In genomic region chr19:51339687-51340656, GRCh38 we compare ENCODE assay signal across 8 cellular contexts. TPM values are rescaled to one million over a fixed set of nuclear protein-coding genes. Genes with fewer than 3 reads are reported as not detected.
DNase-seq lines count a peak whose midpoint lies in the region; ATAC-seq and TF ChIP-seq lines count a peak whose summit lies in the region.

No MANE protein-coding gene starts in this region.

- ATAC-seq in GM19467 (IDR thresholded peaks at IDR 0.05; ENCODE audit: unreplicated experiment) = peak; percentile 46
- peak; percentile 97 for ATAC-seq in Right ventricle myocardium inferior
- ATAC-seq in thoracic aorta (ENCODE audit: insufficient number of reproducible peaks, low FRiP score, low read depth) = peak; percentile 90

- peaks cover 14 to 26% (median 25%) of the 10 kb centered on the region in 3 donors for H3K4me1 Mint-ChIP-seq in CD8-positive, alpha-beta memory T cell
- H3K4me1 Mint-ChIP-seq in activated naive CD8-positive, alpha-beta T cell treated with anti-CD3 and anti-CD28 coated beads for 36 hours = peaks cover 9% of the 10 kb centered on the region

- H3K4me3 Mint-ChIP-seq in CD8-positive, alpha-beta memory T cell = peak overlapping the region; percentile 84 to 92 (median 88)
- H3K4me3 Mint-ChIP-seq in activated naive CD8-positive, alpha-beta T cell treated with anti-CD3 and anti-CD28 coated beads for 36 hours = peak overlapping the region; percentile 85

- peak overlapping the region in 6 of 8 donors; percentile 75 to 94 (median 80) for H3K27ac Mint-ChIP-seq in CD8-positive, alpha-beta memory T cell
- H3K27ac Mint-ChIP-seq in activated naive CD8-positive, alpha-beta T cell treated with anti-CD3 and anti-CD28 coated beads for 36 hours = peak overlapping the region; percentile 52

- H3K9ac ChIP-seq in HUES48 (ENCODE audit: low read depth, low read length) = peak overlapping the region; percentile 70

- peak; percentile 58 to 89 (median 84) for DNase-seq in CD8-positive, alpha-beta memory T cell
- DNase-seq in SKM-1 treated with dmso at 0.1 percent for 144 hours (lab: John Stamatoyannopoulos, UW; ENCODE audit: unreplicated experiment) (peak; percentile 66), Right ventricle myocardium inferior (ENCODE audit: missing footprints) (peak; percentile 99), ovary (peak; percentile 99), thoracic aorta (ENCODE audit: low spot score) (peak; percentile 99)
- DNase-seq in activated naive CD8-positive, alpha-beta T cell treated with anti-CD3 and anti-CD28 coated beads for 36 hours = peak; percentile 91

- TF ChIP-seq POLR2A in ovary (IDR thresholded peaks at IDR 0.05) = peak; percentile 86

- H3K27ac ChIP-seq in CD8-positive, alpha-beta memory T cell (ENCODE audit: low read depth, low read length) = peak overlapping the region; percentile 62
- H3K27ac ChIP-seq in HUES48 (ENCODE audit: low read depth, low read length) = peak overlapping the region; percentile 81
- peak overlapping the region; percentile 66 to 77 for H3K27ac ChIP-seq in ovary
- peak overlapping the region; percentile 78 to 83 for H3K27ac ChIP-seq in thoracic aorta

- peaks cover 15% of the 10 kb centered on the region for H3K4me1 ChIP-seq in CD8-positive, alpha-beta memory T cell (ENCODE audit: insufficient read depth, low read length)
- H3K4me1 ChIP-seq in HUES48 (ENCODE audit: control insufficient read depth, insufficient read depth, low read length) (peaks cover 21% of the 10 kb centered on the region), ovary (ENCODE audit: insufficient read depth) (peaks cover 2% of the 10 kb centered on the region), thoracic aorta (ENCODE audit: control insufficient read depth in 1 of 2, low read depth in 2 of 2) (peaks cover 0 to 18% of the 10 kb centered on the region in 2 donors)

- intact Hi-C loops in Right ventricle myocardium inferior (cut with DNase I) = loop anchor here (1.0 to 2.0 kb wide), 4 partner anchors 27 to 317 kb away; no protein-coding TSS in a partner anchor
- intact Hi-C loops in ovary (cut with DNase I) = loop anchor here in 3 of 4 donors (1.0 to 10.0 kb wide), 7 partner anchors 26 to 317 kb away; partner anchors contain the start of genes ETFB (in 2 of the 3) and C19orf84 (in 1 of the 3)

- H3K36me3 ChIP-seq in CD8-positive, alpha-beta memory T cell (ENCODE audit: insufficient read depth, low read length) = peaks cover 5% of the 10 kb centered on the region
- peaks cover 10% of the 10 kb centered on the region for H3K36me3 ChIP-seq in HUES48 (ENCODE audit: control insufficient read depth, insufficient read depth, low read length)
- no peaks in the 10 kb centered on the region for H3K36me3 ChIP-seq in ovary
- peaks cover under 1% of the 10 kb centered on the region for H3K36me3 ChIP-seq in thoracic aorta

- no peaks in the 10 kb centered on the region for H3K9me3 Mint-ChIP-seq in CD8-positive, alpha-beta memory T cell
- no peaks in the 10 kb centered on the region for H3K9me3 Mint-ChIP-seq in activated naive CD8-positive, alpha-beta T cell treated with anti-CD3 and anti-CD28 coated beads for 36 hours

- no peaks in the 10 kb centered on the region for H3K27me3 ChIP-seq in CD8-positive, alpha-beta memory T cell (ENCODE audit: insufficient read depth, low read length, poor library complexity, severe bottlenecking)
- peaks cover 20% of the 10 kb centered on the region for H3K27me3 ChIP-seq in HUES48 (ENCODE audit: control insufficient read depth, insufficient read depth, low read length)
- no peaks in the 10 kb centered on the region for H3K27me3 ChIP-seq in ovary
- H3K27me3 ChIP-seq in thoracic aorta (replicated peaks; ENCODE audit: insufficient read depth) = no peaks in the 10 kb centered on the region

- CTCF ChIA-PET in CD8-positive, alpha-beta memory T cell (lab: Charles Lee) = interaction anchor here (0.8 to 3.2 kb wide), 12 partner anchors 15 to 82 kb away, joined by 3 to 20 read pairs (median 4); partner anchors contain the start of gene NKG7

- H3K27me3 Mint-ChIP-seq in CD8-positive, alpha-beta memory T cell = peaks cover 0 to 4% of the 10 kb centered on the region in 2 donors
- peaks cover 9% of the 10 kb centered on the region for H3K27me3 Mint-ChIP-seq in activated naive CD8-positive, alpha-beta T cell treated with anti-CD3 and anti-CD28 coated beads for 36 hours

- H3K36me3 Mint-ChIP-seq in CD8-positive, alpha-beta memory T cell = peaks cover 0 to 6% (median 3%) of the 10 kb centered on the region in 3 donors
- no peaks in the 10 kb centered on the region for H3K36me3 Mint-ChIP-seq in activated naive CD8-positive, alpha-beta T cell treated with anti-CD3 and anti-CD28 coated beads for 36 hours

- POLR2A ChIA-PET in CD8-positive, alpha-beta memory T cell (lab: Charles Lee) = interaction anchor here (1.0 to 1.8 kb wide), 2 partner anchors 28 to 33 kb away, joined by 4 to 5 read pairs; partner anchors contain the start of gene NKG7

- no peak for TF ChIP-seq EP300 in ovary (IDR thresholded peaks at IDR 0.05)

- TF ChIP-seq CTCF in ovary (IDR thresholded peaks at IDR 0.05) (peak in 2 of 3 donors; percentile 84 to 88), thoracic aorta (IDR thresholded peaks at IDR 0.05) (peak; percentile 24)

- 1 to 2% (median 1%) methylated on average over 68 to 107 of the region's 107 CpGs for WGBS in ovary, 3 donors

- peak overlapping the region; percentile 81 for H3K4me3 ChIP-seq in CD8-positive, alpha-beta memory T cell (ENCODE audit: low read length)
- H3K4me3 ChIP-seq in HUES48 (ENCODE audit: low read depth, low read length) = peak overlapping the region; percentile 89
- H3K4me3 ChIP-seq in ovary = peak overlapping the region; percentile 80
- peak overlapping the region; percentile 76 for H3K4me3 ChIP-seq in thoracic aorta

- no peaks in the 10 kb centered on the region for H3K9me3 ChIP-seq in CD8-positive, alpha-beta memory T cell (ENCODE audit: low read length)
- H3K9me3 ChIP-seq in HUES48 (ENCODE audit: control insufficient read depth, insufficient read depth, low read length) = no peaks in the 10 kb centered on the region
- no peaks in the 10 kb centered on the region for H3K9me3 ChIP-seq in ovary
- H3K9me3 ChIP-seq in thoracic aorta = no peaks in the 10 kb centered on the region

RNA-seq across cellular contexts. Expression of gene VSIG10L, which starts 2.0 kb away (rescaled TPM):
- 1 to 10 TPM; 3.3 to 3.6 TPM for total RNA-seq in CD8-positive, alpha-beta memory T cell
- 0.29 TPM for polyA plus RNA-seq in CD8-positive, alpha-beta memory T cell
- total RNA-seq in activated naive CD8-positive, alpha-beta T cell treated with anti-CD3 and anti-CD28 coated beads for 36 hours = 1 to 10 TPM; 1.3 to 1.6 TPM
- total RNA-seq in Right ventricle myocardium inferior = 0.51 TPM
- 1 to 10 TPM; 1.8 to 8.1 (median 5.4) TPM for total RNA-seq in ovary
- polyA plus RNA-seq in ovary = 1 to 10 TPM; 4.4 to 6.9 TPM
- total RNA-seq in thoracic aorta = 1 to 10 TPM in 1 of 2 donors, under 1 TPM in 1; 0.54 to 1.6 TPM

RNA-seq across cellular contexts. Expression of gene ETFB, which starts 26.2 kb away (rescaled TPM):
- total RNA-seq in CD8-positive, alpha-beta memory T cell = 100 to 1,000 TPM; 122 to 124 TPM
- 80.0 TPM for polyA plus RNA-seq in CD8-positive, alpha-beta memory T cell
- 100 to 1,000 TPM; 115 to 130 TPM for total RNA-seq in activated naive CD8-positive, alpha-beta T cell treated with anti-CD3 and anti-CD28 coated beads for 36 hours
- total RNA-seq in Right ventricle myocardium inferior = 497 TPM
- total RNA-seq in ovary = 10 to 100 TPM; 38.7 to 91.3 (median 63.3) TPM
- polyA plus RNA-seq in ovary = 10 to 100 TPM; 12.4 to 86.7 TPM
- 10 to 100 TPM; 32.7 to 56.5 TPM for total RNA-seq in thoracic aorta

RNA-seq across cellular contexts. Expression of gene IGLON5, which starts 28.5 kb away (rescaled TPM):
- total RNA-seq in CD8-positive, alpha-beta memory T cell = under 1 TPM; 0.09 TPM
- polyA plus RNA-seq in CD8-positive, alpha-beta memory T cell = not detected
- total RNA-seq in activated naive CD8-positive, alpha-beta T cell treated with anti-CD3 and anti-CD28 coated beads for 36 hours = under 1 TPM; 0.12 to 0.18 TPM
- total RNA-seq in Right ventricle myocardium inferior = not detected
- total RNA-seq in ovary = under 1 TPM in 6 of 7 donors, not detected in 1; 0.08 to 0.96 (median 0.29) TPM
- 1 to 10 TPM in 1 of 2 donors, under 1 TPM in 1; 0.13 to 1.6 TPM for polyA plus RNA-seq in ovary
- 1 to 10 TPM in 1 of 2 donors, not detected in 1; 1.6 TPM for total RNA-seq in thoracic aorta

RNA-seq across cellular contexts. Expression of gene CLDND2, which starts 28.8 kb away (rescaled TPM):
- total RNA-seq in CD8-positive, alpha-beta memory T cell = 10 to 100 TPM; 24.9 to 25.0 TPM
- polyA plus RNA-seq in CD8-positive, alpha-beta memory T cell = 1.5 TPM
- total RNA-seq in activated naive CD8-positive, alpha-beta T cell treated with anti-CD3 and anti-CD28 coated beads for 36 hours = 1 to 10 TPM; 2.0 to 3.8 TPM
- total RNA-seq in Right ventricle myocardium inferior = 1.7 TPM
- 1 to 10 TPM in 3 of 7 donors, under 1 TPM in 1, not detected in 3; 0.70 to 1.9 (median 1.5) TPM for total RNA-seq in ovary
- polyA plus RNA-seq in ovary = under 1 TPM in 1 of 2 donors, not detected in 1; 0.59 TPM
- total RNA-seq in thoracic aorta = not detected

RNA-seq across cellular contexts. Expression of gene NKG7, which starts 32.5 kb away (rescaled TPM):
- total RNA-seq in CD8-positive, alpha-beta memory T cell = 100 to 1,000 TPM; 866 to 901 TPM
- 2,087 TPM for polyA plus RNA-seq in CD8-positive, alpha-beta memory T cell
- 10 to 100 TPM; 85.3 to 91.9 TPM for total RNA-seq in activated naive CD8-positive, alpha-beta T cell treated with anti-CD3 and anti-CD28 coated beads for 36 hours
- total RNA-seq in Right ventricle myocardium inferior (3.5 TPM), ovary (1 to 10 TPM in 5 of 7 donors, under 1 TPM in 2; 0.40 to 3.1 (median 1.5) TPM), thoracic aorta (1 to 10 TPM in 1 of 2 donors, under 1 TPM in 1; 0.54 to 4.4 TPM)
- polyA plus RNA-seq in ovary = 1 to 10 TPM; 1.6 to 4.4 TPM

Comparison
In these comparisons a context has a peak if more than half of its experiments do, and no peak if none do; other contexts are left out.
1. Peak in every context shown above with its lines: DNase-seq, ATAC-seq, H3K4me3 ChIP-seq and H3K27ac ChIP-seq.
2. ATAC-seq: peak in every context shown above with its lines; median percentile 97 in Right ventricle myocardium inferior; 90 in thoracic aorta; 46 in GM19467.